8 cellular contexts compared by ENCODE assay signal in the genomic region with DNA sequence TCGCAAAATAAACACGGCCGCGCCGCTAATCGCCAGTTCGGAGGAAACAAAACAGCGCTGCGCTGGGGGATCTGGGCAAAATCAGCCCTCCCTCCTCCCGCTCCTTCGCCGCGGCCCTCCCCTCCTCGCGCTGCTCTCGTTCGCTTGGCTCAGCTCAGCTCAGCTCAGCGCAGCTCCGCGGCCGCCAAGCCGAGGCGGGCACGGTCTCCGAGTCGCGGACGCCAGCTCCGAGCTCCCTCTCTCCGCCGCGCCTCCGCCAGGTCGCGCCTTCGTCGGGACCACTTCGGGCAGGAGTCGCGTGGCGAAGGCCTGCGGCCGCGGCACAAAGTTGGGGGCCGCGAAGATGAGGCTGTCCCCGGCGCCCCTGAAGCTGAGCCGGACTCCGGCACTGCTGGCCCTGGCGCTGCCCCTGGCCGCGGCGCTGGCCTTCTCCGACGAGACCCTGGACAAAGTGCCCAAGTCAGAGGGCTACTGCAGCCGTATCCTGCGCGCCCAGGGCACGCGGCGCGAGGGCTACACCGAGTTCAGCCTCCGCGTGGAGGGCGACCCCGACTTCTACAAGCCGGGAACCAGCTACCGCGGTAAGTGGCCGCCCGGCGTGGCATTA. TPM values are rescaled to one million over a fixed set of nuclear protein-coding genes. Genes with fewer than 3 reads are reported as not detected.
A peak's percentile ranks its signal among the peaks of the same experiment; 100 is the strongest.
DNase-seq lines count a peak whose midpoint lies in the region; ATAC-seq and TF ChIP-seq lines count a peak whose summit lies in the region.

TSS of gene SPON1 (plus strand) at position 162 of the 607 bp plus-strand sequence. CDS start at position 344, 182 bp downstream.

- DNase-seq in GM23338 (ENCODE audit: low spot score) (peak; percentile 87), endodermal cell (peak; percentile 91), substantia nigra (lab: John Stamatoyannopoulos, UW) (peak in 28 of 49 donors; percentile 9 to 73 (median 41)), NCI-H187 (lab: John Stamatoyannopoulos, UW) (no peak), middle frontal gyrus (ENCODE audit: extremely low spot score, low spot score) (no peak)
- DNase-seq in activated CD4-positive, alpha-beta T cell treated with anti-CD3 and anti-CD28 coated beads, Interleukin-2, amount 50 U/mL, for 4 hours: peak; percentile 32 to 44

- 1 to 2% methylated on average over 32 to 74 of the region's 74 CpGs for WGBS in endodermal cell (ENCODE audit: insufficient coverage in 1 of 2, insufficient read length in 1 of 2), 2 experiments

- no peak within 1 kb of the TSS for H3K27ac ChIP-seq in GM23338 (ENCODE audit: low read depth)
- H3K27ac ChIP-seq in endodermal cell (ENCODE audit: low read depth, low read length): no peak within 1 kb of the TSS
- no peak within 1 kb of the TSS for H3K27ac ChIP-seq in substantia nigra (ENCODE audit: low read depth, low read length, poor library complexity, severe bottlenecking)

- TF ChIP-seq CTCF in GM23338 (conservative IDR thresholded peaks at IDR 0.05; ENCODE audit: low read depth in 2 of 2) (no peak), endodermal cell (conservative IDR thresholded peaks at IDR 0.05) (no peak)

- H3K9me3 ChIP-seq in endodermal cell (ENCODE audit: control insufficient read depth, low read length): no peaks in the 10 kb centered on the region
- no peaks in the 10 kb centered on the region for H3K9me3 ChIP-seq in mucosa of stomach (ENCODE audit: control insufficient read depth, low read length)

- no peaks in the 10 kb centered on the region for H3K9me2 ChIP-seq in GM23338 (ENCODE audit: insufficient read depth)

- H3K79me2 ChIP-seq in GM23338 (replicated peaks; ENCODE audit: insufficient read depth): no peaks in the 10 kb centered on the region

- H4K20me1 ChIP-seq in GM23338 (replicated peaks; ENCODE audit: insufficient read depth): no peaks in the 10 kb centered on the region; the same call in 1 of the 2 replicates

- peaks cover 90% of the 10 kb centered on the region for H3K27me3 ChIP-seq in GM23338 (ENCODE audit: insufficient read depth)
- peaks cover 97% of the 10 kb centered on the region for H3K27me3 ChIP-seq in endodermal cell (ENCODE audit: control insufficient read depth, insufficient read depth, low read length, poor library complexity, severe bottlenecking)
- peaks cover 41% of the 10 kb centered on the region for H3K27me3 ChIP-seq in mucosa of stomach (ENCODE audit: control insufficient read depth, insufficient read depth, low read length)

- H3K9ac ChIP-seq in endodermal cell (ENCODE audit: extremely low read depth, low read length, poor library complexity, severe bottlenecking) (no peak within 1 kb of the TSS), mucosa of stomach (ENCODE audit: low read length) (peak within 1 kb of the TSS; percentile 11)

- peak; percentile 75 for ATAC-seq in GM23338
- ATAC-seq in HG03521 (IDR thresholded peaks at IDR 0.05; ENCODE audit: unreplicated experiment): no peak

- peak within 1 kb of the TSS; percentile 77 for H3K4me3 Mint-ChIP-seq in GM23338
- H3K4me3 Mint-ChIP-seq in endodermal cell: peak within 1 kb of the TSS; percentile 53

- peak within 1 kb of the TSS; percentile 75 for H3K4me3 ChIP-seq in GM23338
- peak within 1 kb of the TSS; percentile 74 for H3K4me3 ChIP-seq in endodermal cell (ENCODE audit: low read length)
- H3K4me3 ChIP-seq in mucosa of stomach (ENCODE audit: low read length): no peak within 1 kb of the TSS

- H3K9me3 Mint-ChIP-seq in GM23338: no peaks in the 10 kb centered on the region
- H3K9me3 Mint-ChIP-seq in endodermal cell: no peaks in the 10 kb centered on the region

- H3K27ac Mint-ChIP-seq in GM23338 (no peak within 1 kb of the TSS), endodermal cell (no peak within 1 kb of the TSS)

- no peaks in the 10 kb centered on the region for H3K36me3 Mint-ChIP-seq in GM23338 (ENCODE audit: low read depth)
- no peaks in the 10 kb centered on the region for H3K36me3 Mint-ChIP-seq in endodermal cell (ENCODE audit: low read depth)

- H2AFZ ChIP-seq in GM23338: peak within 1 kb of the TSS; percentile 99

- H3K4me1 Mint-ChIP-seq in GM23338: peaks cover 37% of the 10 kb centered on the region
- H3K4me1 Mint-ChIP-seq in endodermal cell: peaks cover 23% of the 10 kb centered on the region

- H3K4me2 ChIP-seq in GM23338: peak within 1 kb of the TSS; percentile 96

- H3K36me3 ChIP-seq in GM23338 (ENCODE audit: insufficient read depth) (no peaks in the 10 kb centered on the region), endodermal cell (ENCODE audit: control insufficient read depth, insufficient read depth, low read length) (no peaks in the 10 kb centered on the region), mucosa of stomach (ENCODE audit: control insufficient read depth, insufficient read depth, low read length) (no peaks in the 10 kb centered on the region)

- H3K27me3 Mint-ChIP-seq in GM23338 (ENCODE audit: insufficient read depth, low read depth, poor library complexity) (peaks cover 55% of the 10 kb centered on the region), endodermal cell (ENCODE audit: insufficient read depth) (peaks cover 86% of the 10 kb centered on the region)

- peaks cover 48% of the 10 kb centered on the region for H3K4me1 ChIP-seq in GM23338 (ENCODE audit: insufficient read depth)
- H3K4me1 ChIP-seq in endodermal cell (ENCODE audit: control insufficient read depth, insufficient read depth, low read length): no peaks in the 10 kb centered on the region
- peaks cover 43% of the 10 kb centered on the region for H3K4me1 ChIP-seq in mucosa of stomach (ENCODE audit: control insufficient read depth, insufficient read depth, low read length)

- H3F3A ChIP-seq in GM23338 (replicated peaks; ENCODE audit: low read depth): no peaks in the 10 kb centered on the region

TF ChIP-seq in GM23338, 12 proteins besides CTCF, POLR2A, EP300 and RAD21:
- TF ChIP-seq EZH2 (IDR thresholded peaks at IDR 0.05; ENCODE audit: low read depth, unreplicated experiment) (peak; percentile 82), REST (IDR thresholded peaks at IDR 0.05; ENCODE audit: unreplicated experiment) (no peak)

RNA-seq across cellular contexts. Expression of gene SPON1, which starts in this region (rescaled TPM):
- total RNA-seq in GM23338 (2014; rRNA removed; shearing (Covaris generic)): 6.4 and 6.9 TPM in 2 replicates
- 2.9 TPM in 2 replicates for polyA plus RNA-seq in GM23338 (2016; fragmentation: Nextera tagmentation; extraction: Ambion mirVana)
- total RNA-seq in endodermal cell: 1 to 10 TPM in 1 of 2 donors, under 1 TPM in 1; 0.13 to 1.6 TPM
- 14.1 TPM for polyA plus RNA-seq in endodermal cell (2013, experiment 1 of 2)
- 12.6 TPM for polyA plus RNA-seq in endodermal cell (2013, experiment 2 of 2)

Comparison
In these comparisons a context has a peak if more than half of its experiments do, and no peak if none do; other contexts are left out.
1. DNase-seq: peak in GM23338 (single experiment), activated CD4-positive, alpha-beta T cell treated with anti-CD3 and anti-CD28 coated beads, Interleukin-2, amount 50 U/mL, for 4 hours (2 of 2), endodermal cell (single experiment) and substantia nigra (28 of 49); none in NCI-H187 (0 of 2) and middle frontal gyrus (single experiment).